Comparison of ENCODE assay signal across 26 cellular contexts in genomic region chr20:58012731-58013510, GRCh38.
DNase-seq lines count a peak whose midpoint lies in the region; ATAC-seq, FAIRE-seq and TF ChIP-seq lines count a peak whose summit lies in the region.
"Had no signal": no experiment of that assay in that cellular context is flagged by ENCODE, and none has a peak within 500 bp of the region (broad histone marks: within the 10 kb centered on the region; RNA-seq: fewer than 3 reads in every experiment).

No MANE protein-coding gene starts in this region.

- intact Hi-C loops in endothelial cell of umbilical vein (cut with micrococcal nuclease), result no loop called here
- intact Hi-C loops in heart right ventricle (cut with DNase I), result no loop called here

- no peaks in the 10 kb centered on the region for H3K9me1 ChIP-seq in endothelial cell of umbilical vein (replicated peaks; ENCODE audit: control insufficient read depth, extremely low read depth, insufficient read depth, low read length)

- POLR2A ChIA-PET in endothelial cell of umbilical vein (lab: Charles Lee), result no interaction called here

- no peak for ATAC-seq in GM23338
- no peak for ATAC-seq in RWPE2 (ENCODE audit: low read depth)
- no peak for ATAC-seq in GM18909 (IDR thresholded peaks at IDR 0.05; ENCODE audit: poor library complexity, unreplicated experiment)
- ATAC-seq in heart right ventricle, result no peak
- ATAC-seq in natural killer cell treated with Interleukin-12 subunit alpha and Interleukin-12 subunit beta and Interleukin-15 and Interleukin-18, amount 100 ng/mL, for 72 hours, result no peak
- ATAC-seq: activated CD4-positive, alpha-beta T cell treated with anti-CD3 and anti-CD28 coated beads for 36 hours; GM12878; left colon; stimulated activated naive B cell treated with anti-CD40 and anti-IgM and Interleukin-4, amounts not matched to agents 10 μg/mL and 1 μg/mL and 100 μg/mL, for 72 hours had no signal

- peaks cover 4% of the 10 kb centered on the region for H3K9me3 Mint-ChIP-seq in GM23338
- peaks cover 2% of the 10 kb centered on the region for H3K9me3 Mint-ChIP-seq in chondrocyte (ENCODE audit: low read depth)
- H3K9me3 Mint-ChIP-seq in natural killer cell treated with Interleukin-12 subunit alpha and Interleukin-12 subunit beta and Interleukin-15 and Interleukin-18, amount 100 ng/mL, for 72 hours, result no peaks in the 10 kb centered on the region
- H3K9me3 Mint-ChIP-seq: CD8-positive, alpha-beta memory T cell; stimulated activated naive B cell treated with anti-CD40 and anti-IgM and Interleukin-4, amounts not matched to agents 10 μg/mL and 1 μg/mL and 100 μg/mL, for 72 hours had no signal

- no peaks in the 10 kb centered on the region for H3K9me2 ChIP-seq in GM23338 (ENCODE audit: insufficient read depth)

- H3K36me3 Mint-ChIP-seq in GM23338 (ENCODE audit: low read depth) (no peaks in the 10 kb centered on the region), chondrocyte (ENCODE audit: low read depth) (no peaks in the 10 kb centered on the region)
- H3K36me3 Mint-ChIP-seq in natural killer cell treated with Interleukin-12 subunit alpha and Interleukin-12 subunit beta and Interleukin-15 and Interleukin-18, amount 100 ng/mL, for 72 hours, result no peaks in the 10 kb centered on the region
- H3K36me3 Mint-ChIP-seq: CD8-positive, alpha-beta memory T cell; stimulated activated naive B cell treated with anti-CD40 and anti-IgM and Interleukin-4, amounts not matched to agents 10 μg/mL and 1 μg/mL and 100 μg/mL, for 72 hours had no signal

- no TSS peak for BruUV-seq in endothelial cell of umbilical vein (replicated peaks; lab: Mats Ljungman, UMichigan)

- H3K4me1 ChIP-seq in GM23338 (ENCODE audit: insufficient read depth) (peaks cover 5% of the 10 kb centered on the region; the same call in 1 of the 2 replicates), RWPE2 (ENCODE audit: insufficient read depth, poor library complexity, severe bottlenecking) (peaks cover 33% of the 10 kb centered on the region), endothelial cell of umbilical vein (ENCODE audit: control insufficient read depth, extremely low read depth, insufficient read depth, low read length) (no peaks in the 10 kb centered on the region), suprapubic skin (peaks cover 13% of the 10 kb centered on the region), heart right ventricle (peaks cover 0 to 4% (median 0%) of the 10 kb centered on the region in 9 donors)
- H3K4me1 ChIP-seq: parathyroid adenoma had no signal

- H3K4me3 Mint-ChIP-seq in GM23338 (no peak overlapping the region), chondrocyte (ENCODE audit: unreplicated experiment) (no peak overlapping the region)
- no peak overlapping the region for H3K4me3 Mint-ChIP-seq in natural killer cell treated with Interleukin-12 subunit alpha and Interleukin-12 subunit beta and Interleukin-15 and Interleukin-18, amount 100 ng/mL, for 72 hours
- H3K4me3 Mint-ChIP-seq: activated CD4-positive, alpha-beta T cell treated with anti-CD3 and anti-CD28 coated beads for 36 hours; B cell; CD8-positive, alpha-beta memory T cell; stimulated activated naive B cell treated with anti-CD40 and anti-IgM and Interleukin-4, amounts not matched to agents 10 μg/mL and 1 μg/mL and 100 μg/mL, for 72 hours had no signal

- TF ChIP-seq POLR2A in endothelial cell of umbilical vein (IDR thresholded peaks at IDR 0.05; ENCODE audit: low read depth, low read length), result no peak
- TF ChIP-seq POLR2A in suprapubic skin (IDR thresholded peaks at IDR 0.05), result no peak

- no peaks in the 10 kb centered on the region for H3K79me2 ChIP-seq in GM23338 (replicated peaks; ENCODE audit: insufficient read depth)
- no peaks in the 10 kb centered on the region for H3K79me2 ChIP-seq in endothelial cell of umbilical vein (ENCODE audit: control insufficient read depth, insufficient read depth, low read length)
- H3K79me2 ChIP-seq: parathyroid adenoma had no signal

- H3K27me3 Mint-ChIP-seq in GM23338 (ENCODE audit: insufficient read depth, low read depth, poor library complexity) (peaks cover 9% of the 10 kb centered on the region), chondrocyte (ENCODE audit: low read depth) (peaks cover 5% of the 10 kb centered on the region)
- peaks cover 16 to 21% of the 10 kb centered on the region in 2 donors for H3K27me3 Mint-ChIP-seq in natural killer cell treated with Interleukin-12 subunit alpha and Interleukin-12 subunit beta and Interleukin-15 and Interleukin-18, amount 100 ng/mL, for 72 hours

- H3K36me3 ChIP-seq in GM23338 (ENCODE audit: insufficient read depth) (no peaks in the 10 kb centered on the region), RWPE2 (ENCODE audit: low read depth) (no peaks in the 10 kb centered on the region), endothelial cell of umbilical vein (ENCODE audit: control insufficient read depth in 2 of 2, extremely low read depth in 1 of 2, insufficient read depth in 2 of 2, low read length in 2 of 2) (no peaks in the 10 kb centered on the region), suprapubic skin (no peaks in the 10 kb centered on the region), heart right ventricle (no peaks in the 10 kb centered on the region)
- H3K36me3 ChIP-seq: SJCRH30 had no signal

- peaks cover 9% of the 10 kb centered on the region for H3K4me1 Mint-ChIP-seq in GM23338
- H3K4me1 Mint-ChIP-seq in chondrocyte (ENCODE audit: low read depth), result peaks cover 18% of the 10 kb centered on the region
- H3K4me1 Mint-ChIP-seq in natural killer cell treated with Interleukin-12 subunit alpha and Interleukin-12 subunit beta and Interleukin-15 and Interleukin-18, amount 100 ng/mL, for 72 hours (ENCODE audit: low read depth in 2 of 2), result no peaks in the 10 kb centered on the region
- H3K4me1 Mint-ChIP-seq: B cell had no signal

- TF ChIP-seq CTCF in GM23338 (conservative IDR thresholded peaks at IDR 0.05; ENCODE audit: low read depth in 2 of 2) (no peak), RWPE2 (IDR thresholded peaks at IDR 0.05; ENCODE audit: poor library complexity, severe bottlenecking) (no peak), endothelial cell of umbilical vein (IDR thresholded peaks at IDR 0.05; ENCODE audit: extremely low read depth in 1 of 2, insufficient read depth in 1 of 2, low read depth in 1 of 2, low read length in 2 of 2) (no peak), suprapubic skin (IDR thresholded peaks at IDR 0.05) (no peak), heart right ventricle (IDR thresholded peaks at IDR 0.05) (no peak), chondrocyte (IDR thresholded peaks at IDR 0.05) (no peak)

- CTCF ChIA-PET in endothelial cell of umbilical vein (lab: Charles Lee), result interaction anchor here (1.1 kb wide), 1 partner anchor 359 kb away, joined by 3 read pairs; no protein-coding TSS in a partner anchor

- dilution Hi-C loops in endothelial cell of umbilical vein (cut with MboI; ENCODE audit: extremely low pct_ligation_motif_present, low sequenced_read_pairs), result no loop called here

- H3K27ac ChIP-seq in GM23338 (ENCODE audit: low read depth) (no peak overlapping the region), RWPE2 (ENCODE audit: poor library complexity, severe bottlenecking) (no peak overlapping the region), endothelial cell of umbilical vein (ENCODE audit: insufficient read depth, low read depth, low read length) (no peak overlapping the region), suprapubic skin (peak overlapping the region; percentile 47), heart right ventricle (no peak overlapping the region)
- H3K27ac ChIP-seq: parathyroid adenoma, SJCRH30 had no signal

- H3K4me3 ChIP-seq in GM23338 (no peak overlapping the region), RWPE2 (ENCODE audit: severe bottlenecking) (no peak overlapping the region), endothelial cell of umbilical vein (replicated peaks in 1 of 3; ENCODE audit: insufficient read depth in 1 of 3, low read depth in 1 of 3, low read length in 3 of 3) (no peak overlapping the region), suprapubic skin (no peak overlapping the region), heart right ventricle (no peak overlapping the region)
- H3K4me3 ChIP-seq: dorsolateral prefrontal cortex, GM12878, SJCRH30, skin epidermis had no signal

- no peak for FAIRE-seq in endothelial cell of umbilical vein (lab: Jason Lieb, UNC)
- FAIRE-seq: GM12878 had no signal

- H3F3A ChIP-seq in GM23338 (replicated peaks; ENCODE audit: low read depth), result no peaks in the 10 kb centered on the region

- 72% methylated on average over 16 of the region's 16 CpGs for WGBS in suprapubic skin
- 82 to 84% methylated on average over 16 of the region's 16 CpGs for WGBS in heart right ventricle, 2 donors

- H3K4me2 ChIP-seq in GM23338, result no peak overlapping the region
- no peak overlapping the region for H3K4me2 ChIP-seq in endothelial cell of umbilical vein (ENCODE audit: insufficient read depth, low read length)

- no peaks in the 10 kb centered on the region for H4K20me1 ChIP-seq in GM23338 (replicated peaks; ENCODE audit: insufficient read depth)
- H4K20me1 ChIP-seq in endothelial cell of umbilical vein (replicated peaks; ENCODE audit: control insufficient read depth, extremely low read depth, insufficient read depth, low read length), result no peaks in the 10 kb centered on the region

- H2AFZ ChIP-seq in GM23338 (peak overlapping the region; percentile 74; the same call in 1 of the 2 replicates), endothelial cell of umbilical vein (ENCODE audit: low read depth, low read length) (no peak overlapping the region)
- H2AFZ ChIP-seq: parathyroid adenoma had no signal

- H3K27ac Mint-ChIP-seq in GM23338, result no peak overlapping the region
- no peak overlapping the region for H3K27ac Mint-ChIP-seq in chondrocyte (ENCODE audit: unreplicated experiment)
- H3K27ac Mint-ChIP-seq in natural killer cell treated with Interleukin-12 subunit alpha and Interleukin-12 subunit beta and Interleukin-15 and Interleukin-18, amount 100 ng/mL, for 72 hours, result no peak overlapping the region
- H3K27ac Mint-ChIP-seq: activated CD4-positive, alpha-beta T cell treated with anti-CD3 and anti-CD28 coated beads for 36 hours; B cell; CD8-positive, alpha-beta memory T cell; stimulated activated naive B cell treated with anti-CD40 and anti-IgM and Interleukin-4, amounts not matched to agents 10 μg/mL and 1 μg/mL and 100 μg/mL, for 72 hours had no signal

- no peak for TF ChIP-seq EP300 in suprapubic skin (IDR thresholded peaks at IDR 0.05)

- no peak overlapping the region for H3K9ac ChIP-seq in endothelial cell of umbilical vein (replicated peaks; ENCODE audit: extremely low read depth, insufficient read depth, low read length)
- H3K9ac ChIP-seq: parathyroid adenoma had no signal

- DNase-seq in GM23338 (ENCODE audit: low spot score), result no peak
- DNase-seq in RWPE2 (ENCODE audit: low spot score), result peak; percentile 57
- DNase-seq in endothelial cell of umbilical vein (ENCODE audit: low read depth, low spot score), result peak; percentile 14
- no peak for DNase-seq in suprapubic skin (ENCODE audit: low spot score in 2 of 2)
- DNase-seq in heart right ventricle, result no peak
- DNase-seq in chondrocyte (ENCODE audit: low spot score), result no peak
- no peak for DNase-seq in natural killer cell treated with Interleukin-12 subunit alpha and Interleukin-12 subunit beta and Interleukin-15 and Interleukin-18, amount 100 ng/mL, for 72 hours (ENCODE audit: low spot score)
- DNase-seq: activated CD4-positive, alpha-beta T cell treated with anti-CD3 and anti-CD28 coated beads for 36 hours; activated gamma-delta T cell treated with Interleukin-2 at 50 U/mL for 16 hours; CD8-positive, alpha-beta memory T cell; cerebellar nuclear complex; DMS 273 treated with DMSO at 0.1 percent for 48 hours; dorsolateral prefrontal cortex; EL; left colon; mammary epithelial cell; NCI-H1436; NCI-H226; SJCRH30; stimulated activated naive B cell treated with anti-CD40 and anti-IgM and Interleukin-4, amounts not matched to agents 10 μg/mL and 1 μg/mL and 100 μg/mL, for 72 hours; T-helper 9 cell had no signal

- no peaks in the 10 kb centered on the region for H3K27me3 ChIP-seq in GM23338 (ENCODE audit: insufficient read depth)
- no peaks in the 10 kb centered on the region for H3K27me3 ChIP-seq in RWPE2 (ENCODE audit: insufficient read depth, poor library complexity, severe bottlenecking)
- no peaks in the 10 kb centered on the region for H3K27me3 ChIP-seq in endothelial cell of umbilical vein (ENCODE audit: control insufficient read depth in 2 of 2, insufficient read depth in 2 of 2, low read length in 2 of 2)
- H3K27me3 ChIP-seq in suprapubic skin, result no peaks in the 10 kb centered on the region
- peaks cover 0 to 13% (median 0%) of the 10 kb centered on the region in 7 donors for H3K27me3 ChIP-seq in heart right ventricle
- H3K27me3 ChIP-seq: SJCRH30 had no signal

- H3K9me3 ChIP-seq in RWPE2 (ENCODE audit: severe bottlenecking), result no peaks in the 10 kb centered on the region
- no peaks in the 10 kb centered on the region for H3K9me3 ChIP-seq in endothelial cell of umbilical vein (replicated peaks; ENCODE audit: control insufficient read depth, insufficient read depth, low read length)
- no peaks in the 10 kb centered on the region for H3K9me3 ChIP-seq in suprapubic skin
- H3K9me3 ChIP-seq in heart right ventricle, result peaks cover 0 to 8% (median 0%) of the 10 kb centered on the region in 11 donors

Comparison
In these comparisons a context has a peak if more than half of its experiments do, and no peak if none do; other contexts are left out.
1. DNase-seq: peak in RWPE2 (single experiment) and endothelial cell of umbilical vein (single experiment); none in GM23338 (single experiment), suprapubic skin (0 of 2), heart right ventricle (0 of 2), chondrocyte (single experiment) and natural killer cell treated with Interleukin-12 subunit alpha and Interleukin-12 subunit beta and Interleukin-15 and Interleukin-18, amount 100 ng/mL, for 72 hours (single experiment).